Comparison of ENCODE assay signal across 8 cellular contexts in genomic region chr20:33415948-33416347, GRCh38. TPM values are rescaled to one million over a fixed set of nuclear protein-coding genes. Genes with fewer than 3 reads are reported as not detected.
DNase-seq lines count a peak whose midpoint lies in the region; ATAC-seq and TF ChIP-seq lines count a peak whose summit lies in the region.

No MANE protein-coding gene starts in this region.

- no peaks in the 10 kb centered on the region for H3K9me3 Mint-ChIP-seq in effector memory CD8-positive, alpha-beta T cell
- H3K9me3 Mint-ChIP-seq in activated T-helper 1 cell treated with anti-CD3 and anti-CD28 coated beads, Interleukin-12 subunit alpha, Interleukin-12 subunit beta, Interleukin-2, Interleukin-4 antibody, amounts not matched to agents 30 ng/mL and 10 ng/mL and 1 ng/mL, durations not matched to agents 14 hours and 24 hours and 36 hours: no peaks in the 10 kb centered on the region

- TF ChIP-seq CTCF in DND-41 (IDR thresholded peaks at IDR 0.05; ENCODE audit: borderline replicate concordance, extremely low read depth, low read length, poor library complexity, severe bottlenecking) (peak; percentile 45), LNCAP (IDR thresholded peaks at IDR 0.05) (peak; percentile 69), astrocyte of the spinal cord (IDR thresholded peaks at IDR 0.05; ENCODE audit: low read depth, low read length) (peak; percentile 60), suprapubic skin (IDR thresholded peaks at IDR 0.05) (peak in 1 of 2 donors; percentile 15)

- 66% methylated on average over 7 of the region's 8 CpGs for whole genome bisulfite sequencing in suprapubic skin

- no peaks in the 10 kb centered on the region for H3K4me1 ChIP-seq in DND-41 (ENCODE audit: insufficient read depth, low read length)
- H3K4me1 ChIP-seq in suprapubic skin: no peaks in the 10 kb centered on the region

- DNase-seq in DND-41 (no peak), astrocyte of the spinal cord (ENCODE audit: low read depth, low spot score) (peak; percentile 38), kidney tubule cell (ENCODE audit: low spot score) (peak; percentile 30), suprapubic skin (ENCODE audit: low spot score in 2 of 2) (no peak)
- DNase-seq in effector memory CD8-positive, alpha-beta T cell: no peak
- no peak for DNase-seq in activated CD4-positive, alpha-beta T cell treated with anti-CD3 and anti-CD28 coated beads, Interleukin-2, amount 50 U/mL, for 4 hours
- DNase-seq in activated T-helper 1 cell treated with anti-CD3 and anti-CD28 coated beads, Interleukin-12 subunit alpha, Interleukin-12 subunit beta, Interleukin-2, Interleukin-4 antibody, amounts not matched to agents 30 ng/mL and 10 ng/mL and 1 ng/mL, durations not matched to agents 14 hours and 24 hours and 36 hours (ENCODE audit: low spot score): no peak

- H3K4me1 Mint-ChIP-seq in effector memory CD8-positive, alpha-beta T cell (ENCODE audit: low read depth in 2 of 2): no peaks in the 10 kb centered on the region
- H3K4me1 Mint-ChIP-seq in activated T-helper 1 cell treated with anti-CD3 and anti-CD28 coated beads, Interleukin-12 subunit alpha, Interleukin-12 subunit beta, Interleukin-2, Interleukin-4 antibody, amounts not matched to agents 30 ng/mL and 10 ng/mL and 1 ng/mL, durations not matched to agents 14 hours and 24 hours and 36 hours (ENCODE audit: low read depth): no peaks in the 10 kb centered on the region

- no peak overlapping the region for H2AFZ ChIP-seq in DND-41 (ENCODE audit: low read depth, low read length)

- TF ChIP-seq POLR2A in suprapubic skin (IDR thresholded peaks at IDR 0.05): no peak

- no peak overlapping the region for H3K4me3 ChIP-seq in DND-41 (ENCODE audit: low read depth in 1 of 2, low read length in 2 of 2)
- no peak overlapping the region for H3K4me3 ChIP-seq in astrocyte of the spinal cord (ENCODE audit: low read depth, low read length)
- H3K4me3 ChIP-seq in suprapubic skin: no peak overlapping the region

- H3K27me3 Mint-ChIP-seq in effector memory CD8-positive, alpha-beta T cell: no peaks in the 10 kb centered on the region
- H3K27me3 Mint-ChIP-seq in activated T-helper 1 cell treated with anti-CD3 and anti-CD28 coated beads, Interleukin-12 subunit alpha, Interleukin-12 subunit beta, Interleukin-2, Interleukin-4 antibody, amounts not matched to agents 30 ng/mL and 10 ng/mL and 1 ng/mL, durations not matched to agents 14 hours and 24 hours and 36 hours (ENCODE audit: insufficient read depth): no peaks in the 10 kb centered on the region

- no peak for TF ChIP-seq EP300 in suprapubic skin (IDR thresholded peaks at IDR 0.05)

- no peak overlapping the region for H3K27ac Mint-ChIP-seq in effector memory CD8-positive, alpha-beta T cell
- H3K27ac Mint-ChIP-seq in activated T-helper 1 cell treated with anti-CD3 and anti-CD28 coated beads, Interleukin-12 subunit alpha, Interleukin-12 subunit beta, Interleukin-2, Interleukin-4 antibody, amounts not matched to agents 30 ng/mL and 10 ng/mL and 1 ng/mL, durations not matched to agents 14 hours and 24 hours and 36 hours: no peak overlapping the region

- H3K9ac ChIP-seq in DND-41 (ENCODE audit: low read depth, low read length): no peak overlapping the region

- no peak overlapping the region for H3K27ac ChIP-seq in DND-41 (ENCODE audit: low read length)
- no peak overlapping the region for H3K27ac ChIP-seq in suprapubic skin

- in situ Hi-C loops in astrocyte of the spinal cord (cut with HindIII; ENCODE audit: low sequenced_read_pairs): no loop called here

- H3K9me3 ChIP-seq in DND-41 (ENCODE audit: insufficient read depth, low read length, severe bottlenecking): no peaks in the 10 kb centered on the region
- no peaks in the 10 kb centered on the region for H3K9me3 ChIP-seq in suprapubic skin

- peaks cover 4% of the 10 kb centered on the region for H3K36me3 Mint-ChIP-seq in effector memory CD8-positive, alpha-beta T cell (ENCODE audit: insufficient read depth)
- H3K36me3 Mint-ChIP-seq in activated T-helper 1 cell treated with anti-CD3 and anti-CD28 coated beads, Interleukin-12 subunit alpha, Interleukin-12 subunit beta, Interleukin-2, Interleukin-4 antibody, amounts not matched to agents 30 ng/mL and 10 ng/mL and 1 ng/mL, durations not matched to agents 14 hours and 24 hours and 36 hours (ENCODE audit: low read depth): peaks cover 3% of the 10 kb centered on the region

- no peak overlapping the region for H3K4me2 ChIP-seq in DND-41 (ENCODE audit: insufficient read depth, low read length)

- peaks cover 9% of the 10 kb centered on the region for H4K20me1 ChIP-seq in DND-41 (ENCODE audit: insufficient read depth, low read length)

- H3K79me2 ChIP-seq in DND-41 (ENCODE audit: insufficient read depth, low read length): no peaks in the 10 kb centered on the region

- intact Hi-C loops in activated T-helper 1 cell treated with anti-CD3 and anti-CD28 coated beads, Interleukin-12 subunit alpha, Interleukin-12 subunit beta, Interleukin-2, Interleukin-4 antibody, amounts not matched to agents 30 ng/mL and 10 ng/mL and 1 ng/mL, durations not matched to agents 14 hours and 24 hours and 36 hours (cut with micrococcal nuclease): no loop called here

- H3K27me3 ChIP-seq in DND-41 (ENCODE audit: insufficient read depth, low read length, poor library complexity): no peaks in the 10 kb centered on the region
- H3K27me3 ChIP-seq in suprapubic skin: no peaks in the 10 kb centered on the region

- H3K36me3 ChIP-seq in DND-41 (ENCODE audit: insufficient read depth, low read length) (peaks cover 19% of the 10 kb centered on the region), suprapubic skin (peaks cover 15% of the 10 kb centered on the region)

- no peak overlapping the region for H3K4me3 Mint-ChIP-seq in effector memory CD8-positive, alpha-beta T cell
- H3K4me3 Mint-ChIP-seq in activated T-helper 1 cell treated with anti-CD3 and anti-CD28 coated beads, Interleukin-12 subunit alpha, Interleukin-12 subunit beta, Interleukin-2, Interleukin-4 antibody, amounts not matched to agents 30 ng/mL and 10 ng/mL and 1 ng/mL, durations not matched to agents 14 hours and 24 hours and 36 hours: no peak overlapping the region

- no peak for ATAC-seq in DND-41 (ENCODE audit: insufficient read depth, low read depth)
- ATAC-seq in effector memory CD8-positive, alpha-beta T cell (replicated peaks): no peak

RNA-seq across cellular contexts. Expression of gene CDK5RAP1, which starts 14.6 kb away (rescaled TPM):
- total RNA-seq in suprapubic skin: 10 to 100 TPM; 23.1 to 75.7 (median 27.3) TPM
- 46.0 and 49.1 TPM in 2 replicates for total RNA-seq in activated T-helper 1 cell treated with anti-CD3 and anti-CD28 coated beads, Interleukin-12 subunit alpha, Interleukin-12 subunit beta, Interleukin-2, Interleukin-4 antibody, amounts not matched to agents 30 ng/mL and 10 ng/mL and 1 ng/mL, durations not matched to agents 14 hours and 24 hours and 36 hours

RNA-seq across cellular contexts. Expression of gene SNTA1, which starts 27.6 kb away (rescaled TPM):
- 10 to 100 TPM in 3 of 4 donors, 1 to 10 TPM in 1; 8.1 to 20.0 (median 14.1) TPM for total RNA-seq in suprapubic skin
- total RNA-seq in activated T-helper 1 cell treated with anti-CD3 and anti-CD28 coated beads, Interleukin-12 subunit alpha, Interleukin-12 subunit beta, Interleukin-2, Interleukin-4 antibody, amounts not matched to agents 30 ng/mL and 10 ng/mL and 1 ng/mL, durations not matched to agents 14 hours and 24 hours and 36 hours: 0.76 and 0.91 TPM in 2 replicates

Comparison
In these comparisons a context has a peak if more than half of its experiments do, and no peak if none do; other contexts are left out.
1. DNase-seq: peak in astrocyte of the spinal cord (single experiment) and kidney tubule cell (single experiment); none in DND-41 (single experiment), effector memory CD8-positive, alpha-beta T cell (0 of 3), activated CD4-positive, alpha-beta T cell treated with anti-CD3 and anti-CD28 coated beads, Interleukin-2, amount 50 U/mL, for 4 hours (0 of 2), suprapubic skin (0 of 2) and activated T-helper 1 cell treated with anti-CD3 and anti-CD28 coated beads, Interleukin-12 subunit alpha, Interleukin-12 subunit beta, Interleukin-2, Interleukin-4 antibody, amounts not matched to agents 30 ng/mL and 10 ng/mL and 1 ng/mL, durations not matched to agents 14 hours and 24 hours and 36 hours (single experiment).